ENCODE assay signal across 8 cellular contexts in genomic region chr2:108594982-108595464, GRCh38.
DNase-seq lines count a peak whose midpoint lies in the region; ATAC-seq lines count a peak whose summit lies in the region.

No MANE protein-coding gene starts in this region.

- H3K9ac ChIP-seq in muscle layer of colon (ENCODE audit: low read length) = no peak overlapping the region

- H3K27ac ChIP-seq in caudate nucleus (ENCODE audit: low read depth, low read length) = peak overlapping the region; percentile 77
- peak overlapping the region; percentile 44 for H3K27ac ChIP-seq in muscle layer of colon (ENCODE audit: low read depth, low read length)

- no peak overlapping the region for H3K4me3 ChIP-seq in muscle layer of colon (ENCODE audit: low read depth in 1 of 2, low read length in 2 of 2)

- peaks cover 52% of the 10 kb centered on the region for H3K4me1 ChIP-seq in muscle layer of colon (ENCODE audit: insufficient read depth, low read length)

- H3K27me3 ChIP-seq in muscle layer of colon (ENCODE audit: control insufficient read depth in 1 of 2, insufficient read depth in 2 of 2, low read length in 2 of 2) = no peaks in the 10 kb centered on the region

- DNase-seq in GF-D8 (lab: John Stamatoyannopoulos, UW) = peak; percentile 76
- DNase-seq in MV-4-11 (lab: John Stamatoyannopoulos, UW) = peak; percentile 74
- DNase-seq in caudate nucleus (lab: John Stamatoyannopoulos, UW) = no peak
- DNase-seq in NCI-H748 (lab: John Stamatoyannopoulos, UW; ENCODE audit: unreplicated experiment) = no peak
- no peak for DNase-seq in iPS-NIHi11 (ENCODE audit: low spot score)
- DNase-seq in NCI-H2171 treated with DMSO at 0.1 percent for 48 hours (lab: John Stamatoyannopoulos, UW) = no peak

- no peaks in the 10 kb centered on the region for H3K9me3 ChIP-seq in muscle layer of colon (ENCODE audit: low read length)

- peak; percentile 63 for ATAC-seq in HG02571 (IDR thresholded peaks at IDR 0.05; ENCODE audit: unreplicated experiment)

- no peaks in the 10 kb centered on the region for H3K36me3 ChIP-seq in muscle layer of colon (ENCODE audit: insufficient read depth, low read length)

Comparison
In these comparisons a context has a peak if more than half of its experiments do, and no peak if none do; other contexts are left out.
1. DNase-seq: peak in GF-D8 (single experiment) and MV-4-11 (single experiment); none in caudate nucleus (0 of 61), NCI-H748 (single experiment), iPS-NIHi11 (single experiment) and NCI-H2171 treated with DMSO at 0.1 percent for 48 hours (single experiment).